Comparison of ENCODE assay signal across 18 cellular contexts in the genomic region with DNA sequence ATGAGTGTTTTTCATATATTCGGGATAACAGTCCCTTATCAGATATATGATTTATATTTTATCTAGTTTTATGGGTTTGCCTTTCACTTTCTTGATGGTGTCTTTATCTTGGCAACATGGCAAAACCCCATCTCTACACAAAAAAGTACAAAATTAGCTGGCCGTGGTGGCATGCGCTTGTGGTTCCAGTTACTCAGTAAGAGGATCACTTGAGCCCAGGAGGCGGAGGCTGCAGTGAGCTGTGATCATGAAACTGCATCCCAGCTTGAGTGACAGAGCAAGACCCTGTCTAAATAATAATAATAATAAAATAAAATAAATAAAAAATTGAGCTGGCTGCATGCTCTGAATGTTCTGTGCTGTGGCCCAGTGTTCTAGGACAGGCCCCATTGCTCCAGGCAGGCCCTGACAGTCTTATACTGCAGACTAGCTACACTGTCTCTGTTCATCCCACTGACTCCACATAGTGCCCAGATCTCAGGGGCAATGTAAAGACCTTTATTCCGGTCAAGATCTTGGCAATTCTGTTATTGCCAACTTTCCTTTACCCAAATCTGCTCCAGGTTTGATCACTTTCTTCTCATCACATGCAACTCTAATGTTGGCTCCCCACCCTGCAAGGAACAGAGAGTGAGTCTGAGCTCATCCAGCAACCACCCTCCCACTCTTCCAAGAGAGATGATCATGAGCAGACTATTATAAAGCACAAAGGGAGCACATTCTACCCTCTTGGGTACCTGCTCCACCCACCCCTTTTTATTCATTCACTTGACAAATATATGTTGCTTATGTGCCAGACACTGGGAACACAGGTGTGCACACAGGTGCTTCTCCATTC. TPM values are rescaled to one million over a fixed set of nuclear protein-coding genes. Genes with fewer than 3 reads are reported as not detected.
DNase-seq lines count a peak whose midpoint lies in the region; ATAC-seq lines count a peak whose summit lies in the region.
"Had no signal": no experiment of that assay in that cellular context is flagged by ENCODE, and none has a peak within 500 bp of the region (broad histone marks: within the 10 kb centered on the region; RNA-seq: fewer than 3 reads in every experiment).

No MANE protein-coding gene starts in this region.

- H3K36me3 ChIP-seq in Karpas-422 (ENCODE audit: insufficient read depth, low read length): peaks cover 11% of the 10 kb centered on the region
- H3K36me3 ChIP-seq: breast epithelium had no signal

- H3K79me2 ChIP-seq in Karpas-422 (ENCODE audit: low read length): no peaks in the 10 kb centered on the region

- no peak overlapping the region for H2AFZ ChIP-seq in Karpas-422 (ENCODE audit: low read length)

- H3K27ac Mint-ChIP-seq in activated CD4-positive, alpha-beta memory T cell treated with anti-CD3 and anti-CD28 coated beads for 36 hours: peak overlapping the region; percentile 23
- no peak overlapping the region for H3K27ac Mint-ChIP-seq in activated CD4-positive, alpha-beta memory T cell treated with anti-CD3 and anti-CD28 coated beads, Interleukin-2, amount 10 ng/mL, durations not matched to agents 7 days and 5 days
- H3K27ac Mint-ChIP-seq in activated CD8-positive, alpha-beta T cell treated with anti-CD3 and anti-CD28 coated beads, Interleukin-2, amount 10 ng/mL, durations not matched to agents 7 days and 5 days: peak overlapping the region; percentile 6
- H3K27ac Mint-ChIP-seq: nephron progenitor cell had no signal

- H4K20me1 ChIP-seq in Karpas-422 (ENCODE audit: insufficient read depth, low read depth, low read length): peaks cover 6% of the 10 kb centered on the region; the same call in 1 of the 2 replicates

- no peaks in the 10 kb centered on the region for H3K9me2 ChIP-seq in Karpas-422 (replicated peaks; ENCODE audit: insufficient read depth, low read length)

- H3K9ac ChIP-seq in Karpas-422 (ENCODE audit: low read length): no peak overlapping the region

- peak; percentile 13 for ATAC-seq in activated CD8-positive, alpha-beta T cell treated with anti-CD3 and anti-CD28 coated beads, Interleukin-2, amount 10 ng/mL, durations not matched to agents 7 days and 5 days
- ATAC-seq in left colon: peak; percentile 10
- ATAC-seq in GM19455 (IDR thresholded peaks at IDR 0.05; ENCODE audit: unreplicated experiment): no peak

- no peaks in the 10 kb centered on the region for H3K27me3 Mint-ChIP-seq in activated CD4-positive, alpha-beta memory T cell treated with anti-CD3 and anti-CD28 coated beads for 36 hours
- peaks cover under 1% of the 10 kb centered on the region for H3K27me3 Mint-ChIP-seq in activated CD4-positive, alpha-beta memory T cell treated with anti-CD3 and anti-CD28 coated beads, Interleukin-2, amount 10 ng/mL, durations not matched to agents 7 days and 5 days
- H3K27me3 Mint-ChIP-seq in activated CD8-positive, alpha-beta T cell treated with anti-CD3 and anti-CD28 coated beads, Interleukin-2, amount 10 ng/mL, durations not matched to agents 7 days and 5 days (ENCODE audit: low read depth): no peaks in the 10 kb centered on the region

- no peak overlapping the region for H3K27ac ChIP-seq in Karpas-422 (ENCODE audit: low read length)
- H3K27ac ChIP-seq: breast epithelium, tibial nerve had no signal

- no peaks in the 10 kb centered on the region for H3K9me3 Mint-ChIP-seq in activated CD4-positive, alpha-beta memory T cell treated with anti-CD3 and anti-CD28 coated beads for 36 hours
- H3K9me3 Mint-ChIP-seq in activated CD4-positive, alpha-beta memory T cell treated with anti-CD3 and anti-CD28 coated beads, Interleukin-2, amount 10 ng/mL, durations not matched to agents 7 days and 5 days: no peaks in the 10 kb centered on the region
- H3K9me3 Mint-ChIP-seq in activated CD8-positive, alpha-beta T cell treated with anti-CD3 and anti-CD28 coated beads, Interleukin-2, amount 10 ng/mL, durations not matched to agents 7 days and 5 days (ENCODE audit: insufficient read depth): no peaks in the 10 kb centered on the region
- H3K9me3 Mint-ChIP-seq: nephron progenitor cell had no signal

- H3K9me3 ChIP-seq in Karpas-422 (ENCODE audit: low read length): no peaks in the 10 kb centered on the region
- H3K9me3 ChIP-seq: breast epithelium, MG63, tibial nerve had no signal

- H3K4me1 Mint-ChIP-seq in activated CD4-positive, alpha-beta memory T cell treated with anti-CD3 and anti-CD28 coated beads for 36 hours (ENCODE audit: low read depth): peaks cover 34% of the 10 kb centered on the region
- peaks cover 41% of the 10 kb centered on the region for H3K4me1 Mint-ChIP-seq in activated CD4-positive, alpha-beta memory T cell treated with anti-CD3 and anti-CD28 coated beads, Interleukin-2, amount 10 ng/mL, durations not matched to agents 7 days and 5 days
- H3K4me1 Mint-ChIP-seq in activated CD8-positive, alpha-beta T cell treated with anti-CD3 and anti-CD28 coated beads, Interleukin-2, amount 10 ng/mL, durations not matched to agents 7 days and 5 days (ENCODE audit: low read depth): peaks cover 38% of the 10 kb centered on the region

- H3K27me3 ChIP-seq in Karpas-422 (ENCODE audit: low read length): no peaks in the 10 kb centered on the region
- H3K27me3 ChIP-seq: breast epithelium, MG63, tibial nerve had no signal

- H3K4me2 ChIP-seq in Karpas-422 (ENCODE audit: low read depth, low read length, poor library complexity, severe bottlenecking): no peak overlapping the region

- no peak overlapping the region for H3K4me3 ChIP-seq in Karpas-422 (ENCODE audit: low read length)
- H3K4me3 ChIP-seq: breast epithelium, lung, MG63, tibial nerve had no signal

- DNase-seq in activated CD4-positive, alpha-beta memory T cell treated with anti-CD3 and anti-CD28 coated beads for 36 hours: peak; percentile 40
- DNase-seq in activated CD4-positive, alpha-beta memory T cell treated with anti-CD3 and anti-CD28 coated beads, Interleukin-2, amount 10 ng/mL, durations not matched to agents 7 days and 5 days: no peak
- DNase-seq in Karpas-422 (peak; percentile 74), left colon (no peak), medulla oblongata (ENCODE audit: extremely low spot score) (no peak), activated gamma-delta T cell treated with Interleukin-2 at 50 U/mL for 16 hours (no peak)
- DNase-seq in activated CD8-positive, alpha-beta T cell treated with anti-CD3 and anti-CD28 coated beads, Interleukin-2, amount 10 ng/mL, durations not matched to agents 7 days and 5 days: no peak
- DNase-seq: activated naive CD4-positive, alpha-beta T cell; effector memory CD4-positive, alpha-beta T cell; MG63; nephron progenitor cell; SHP77 treated with DMSO at 0.1 percent for 48 hours; stimulated activated CD4-positive, alpha-beta T cell treated with anti-CD3 and anti-CD28 coated beads, Interleukin-1b, Interleukin-23, amount 100 ng/mL, for 48 hours; T1000 had no signal

- POLR2A ChIA-PET in activated CD4-positive, alpha-beta memory T cell treated with anti-CD3 and anti-CD28 coated beads for 36 hours (lab: Charles Lee): interaction anchor here (0.6 to 12.4 kb wide), 5 partner anchors 10 to 146 kb away, joined by 3 to 202 read pairs (median 5); partner anchors contain the start of gene HSPA8
- POLR2A ChIA-PET in activated CD4-positive, alpha-beta memory T cell treated with anti-CD3 and anti-CD28 coated beads, Interleukin-2, amount 10 ng/mL, durations not matched to agents 7 days and 5 days (lab: Charles Lee): interaction anchor here (1.1 to 6.1 kb wide), 6 partner anchors 7 to 35 kb away, joined by 3 to 93 read pairs (median 5); partner anchors contain the start of gene HSPA8
- POLR2A ChIA-PET in activated CD8-positive, alpha-beta T cell treated with anti-CD3 and anti-CD28 coated beads, Interleukin-2, amount 10 ng/mL, durations not matched to agents 7 days and 5 days (lab: Charles Lee): interaction anchor here (1.1 to 2.3 kb wide), 4 partner anchors 9 to 194 kb away, joined by 3 to 12 read pairs (median 5); partner anchors contain the start of gene HSPA8

- no peaks in the 10 kb centered on the region for H3K4me1 ChIP-seq in Karpas-422 (ENCODE audit: low read length)
- H3K4me1 ChIP-seq: breast epithelium had no signal

- CTCF ChIA-PET in activated CD4-positive, alpha-beta memory T cell treated with anti-CD3 and anti-CD28 coated beads for 36 hours (lab: Charles Lee): interaction anchor here (0.6 to 4.5 kb wide), 21 partner anchors 8 to 232 kb away, joined by 3 to 26 read pairs (median 7); no protein-coding TSS in a partner anchor
- CTCF ChIA-PET in activated CD4-positive, alpha-beta memory T cell treated with anti-CD3 and anti-CD28 coated beads, Interleukin-2, amount 10 ng/mL, durations not matched to agents 7 days and 5 days (lab: Charles Lee): interaction anchor here (0.5 to 9.6 kb wide), 17 partner anchors 10 to 414 kb away, joined by 3 to 109 read pairs (median 8); partner anchors contain the start of gene HSPA8
- CTCF ChIA-PET in activated CD8-positive, alpha-beta T cell treated with anti-CD3 and anti-CD28 coated beads, Interleukin-2, amount 10 ng/mL, durations not matched to agents 7 days and 5 days (lab: Charles Lee): interaction anchor here (0.9 to 8.1 kb wide), 30 partner anchors 8 to 440 kb away, joined by 3 to 96 read pairs (median 5); partner anchors contain the start of gene CRTAM

- intact Hi-C loops in activated CD4-positive, alpha-beta memory T cell treated with anti-CD3 and anti-CD28 coated beads for 36 hours (cut with micrococcal nuclease): no loop called here
- intact Hi-C loops in left colon (cut with DNase I, micrococcal nuclease): no loop called here

- H3K4me3 Mint-ChIP-seq in activated CD4-positive, alpha-beta memory T cell treated with anti-CD3 and anti-CD28 coated beads for 36 hours: no peak overlapping the region
- no peak overlapping the region for H3K4me3 Mint-ChIP-seq in activated CD4-positive, alpha-beta memory T cell treated with anti-CD3 and anti-CD28 coated beads, Interleukin-2, amount 10 ng/mL, durations not matched to agents 7 days and 5 days
- no peak overlapping the region for H3K4me3 Mint-ChIP-seq in activated CD8-positive, alpha-beta T cell treated with anti-CD3 and anti-CD28 coated beads, Interleukin-2, amount 10 ng/mL, durations not matched to agents 7 days and 5 days
- H3K4me3 Mint-ChIP-seq: nephron progenitor cell had no signal

- H3K36me3 Mint-ChIP-seq in activated CD4-positive, alpha-beta memory T cell treated with anti-CD3 and anti-CD28 coated beads for 36 hours: peaks cover 34% of the 10 kb centered on the region
- peaks cover 43% of the 10 kb centered on the region for H3K36me3 Mint-ChIP-seq in activated CD4-positive, alpha-beta memory T cell treated with anti-CD3 and anti-CD28 coated beads, Interleukin-2, amount 10 ng/mL, durations not matched to agents 7 days and 5 days (ENCODE audit: low read depth)
- peaks cover 44% of the 10 kb centered on the region for H3K36me3 Mint-ChIP-seq in activated CD8-positive, alpha-beta T cell treated with anti-CD3 and anti-CD28 coated beads, Interleukin-2, amount 10 ng/mL, durations not matched to agents 7 days and 5 days (ENCODE audit: low read depth)

RNA-seq across cellular contexts. Expression of gene HSPA8, which starts 8.8 kb away (rescaled TPM):
- total RNA-seq in activated CD4-positive, alpha-beta memory T cell treated with anti-CD3 and anti-CD28 coated beads for 36 hours: 1,000 to 10,000 TPM; 2,378 to 2,407 TPM
- total RNA-seq in activated CD4-positive, alpha-beta memory T cell treated with anti-CD3 and anti-CD28 coated beads, Interleukin-2, amount 10 ng/mL, durations not matched to agents 7 days and 5 days: 1,000 to 10,000 TPM; 1,570 to 1,577 TPM
- total RNA-seq in Karpas-422 (2014; rRNA removed; shearing (Covaris generic); ENCODE audit: low replicate concordance): 1,464 and 1,725 TPM in 2 replicates
- 1,000 to 10,000 TPM; 2,408 to 2,413 TPM for total RNA-seq in activated CD8-positive, alpha-beta T cell treated with anti-CD3 and anti-CD28 coated beads, Interleukin-2, amount 10 ng/mL, durations not matched to agents 7 days and 5 days
- 100 to 1,000 TPM; 553 to 705 TPM for total RNA-seq in left colon

Comparison
In these comparisons a context has a peak if more than half of its experiments do, and no peak if none do; other contexts are left out.
1. DNase-seq: peak in activated CD4-positive, alpha-beta memory T cell treated with anti-CD3 and anti-CD28 coated beads for 36 hours (single experiment) and Karpas-422 (single experiment); none in activated CD4-positive, alpha-beta memory T cell treated with anti-CD3 and anti-CD28 coated beads, Interleukin-2, amount 10 ng/mL, durations not matched to agents 7 days and 5 days (single experiment), activated CD8-positive, alpha-beta T cell treated with anti-CD3 and anti-CD28 coated beads, Interleukin-2, amount 10 ng/mL, durations not matched to agents 7 days and 5 days (single experiment), left colon (0 of 2), medulla oblongata (single experiment) and activated gamma-delta T cell treated with Interleukin-2 at 50 U/mL for 16 hours (single experiment).